Comparison of ENCODE assay signal across 2 cellular contexts in genomic region chr3:24628523-24629258, GRCh38.
TF ChIP-seq lines count a peak whose summit lies in the region.

No MANE protein-coding gene starts in this region.

TF ChIP-seq in A549, 52 proteins besides CTCF, POLR2A, EP300 and RAD21 (continued from another document):
- TF ChIP-seq, protein P1, sequence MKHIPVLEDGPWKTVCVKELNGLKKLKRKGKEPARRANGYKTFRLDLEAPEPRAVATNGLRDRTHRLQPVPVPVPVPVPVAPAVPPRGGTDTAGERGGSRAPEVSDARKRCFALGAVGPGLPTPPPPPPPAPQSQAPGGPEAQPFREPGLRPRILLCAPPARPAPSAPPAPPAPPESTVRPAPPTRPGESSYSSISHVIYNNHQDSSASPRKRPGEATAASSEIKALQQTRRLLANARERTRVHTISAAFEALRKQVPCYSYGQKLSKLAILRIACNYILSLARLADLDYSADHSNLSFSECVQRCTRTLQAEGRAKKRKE (CRISPR knock-in tag; IDR thresholded peaks at IDR 0.05; ENCODE audit: low read depth) = no peak
- no peak for TF ChIP-seq NPAS2 (CRISPR knock-in tag; IDR thresholded peaks at IDR 0.05; ENCODE audit: borderline replicate concordance)

TF ChIP-seq in K562, 482 proteins besides CTCF, POLR2A, EP300 and RAD21 (continued from another document and continues in another):
- TF ChIP-seq PRDM10 (IDR thresholded peaks at IDR 0.05; ENCODE audit: partially characterized antibody) = no peak
- TF ChIP-seq ETS2 (tag; IDR thresholded peaks at IDR 0.05; ENCODE audit: borderline replicate concordance, poor library complexity, severe bottlenecking) = no peak
- TF ChIP-seq HDAC2 (IDR thresholded peaks at IDR 0.05) = no peak
- peak in 1 of 2 experiments; percentile 93; a peak in 2 of 4 replicates for TF ChIP-seq FOXA3 (CRISPR knock-in tag; conservative IDR thresholded peaks at IDR 0.05 in 1 of 2, IDR thresholded peaks at IDR 0.05 in 1 of 2)
- TF ChIP-seq, protein P2, sequence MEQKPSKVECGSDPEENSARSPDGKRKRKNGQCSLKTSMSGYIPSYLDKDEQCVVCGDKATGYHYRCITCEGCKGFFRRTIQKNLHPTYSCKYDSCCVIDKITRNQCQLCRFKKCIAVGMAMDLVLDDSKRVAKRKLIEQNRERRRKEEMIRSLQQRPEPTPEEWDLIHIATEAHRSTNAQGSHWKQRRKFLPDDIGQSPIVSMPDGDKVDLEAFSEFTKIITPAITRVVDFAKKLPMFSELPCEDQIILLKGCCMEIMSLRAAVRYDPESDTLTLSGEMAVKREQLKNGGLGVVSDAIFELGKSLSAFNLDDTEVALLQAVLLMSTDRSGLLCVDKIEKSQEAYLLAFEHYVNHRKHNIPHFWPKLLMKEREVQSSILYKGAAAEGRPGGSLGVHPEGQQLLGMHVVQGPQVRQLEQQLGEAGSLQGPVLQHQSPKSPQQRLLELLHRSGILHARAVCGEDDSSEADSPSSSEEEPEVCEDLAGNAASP (IDR thresholded peaks at IDR 0.05) = no peak
- no peak for TF ChIP-seq SMAD2 (IDR thresholded peaks at IDR 0.05; ENCODE audit: low read depth, low read length)
- no peak for TF ChIP-seq TAL1 (IDR thresholded peaks at IDR 0.05)
- TF ChIP-seq, protein P3, sequence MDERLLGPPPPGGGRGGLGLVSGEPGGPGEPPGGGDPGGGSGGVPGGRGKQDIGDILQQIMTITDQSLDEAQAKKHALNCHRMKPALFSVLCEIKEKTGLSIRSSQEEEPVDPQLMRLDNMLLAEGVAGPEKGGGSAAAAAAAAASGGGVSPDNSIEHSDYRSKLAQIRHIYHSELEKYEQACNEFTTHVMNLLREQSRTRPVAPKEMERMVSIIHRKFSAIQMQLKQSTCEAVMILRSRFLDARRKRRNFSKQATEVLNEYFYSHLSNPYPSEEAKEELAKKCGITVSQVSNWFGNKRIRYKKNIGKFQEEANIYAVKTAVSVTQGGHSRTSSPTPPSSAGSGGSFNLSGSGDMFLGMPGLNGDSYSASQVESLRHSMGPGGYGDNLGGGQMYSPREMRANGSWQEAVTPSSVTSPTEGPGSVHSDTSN (CRISPR knock-in tag; IDR thresholded peaks at IDR 0.05; ENCODE audit: low read depth) = no peak
- TF ChIP-seq, protein P3 (tag; conservative IDR thresholded peaks at IDR 0.05; ENCODE audit: low read depth) = peak; percentile 94
- no peak for TF ChIP-seq ZNF655 (CRISPR knock-in tag; IDR thresholded peaks at IDR 0.05)
- TF ChIP-seq, protein P4, sequence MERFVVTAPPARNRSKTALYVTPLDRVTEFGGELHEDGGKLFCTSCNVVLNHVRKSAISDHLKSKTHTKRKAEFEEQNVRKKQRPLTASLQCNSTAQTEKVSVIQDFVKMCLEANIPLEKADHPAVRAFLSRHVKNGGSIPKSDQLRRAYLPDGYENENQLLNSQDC (CRISPR knock-in tag; IDR thresholded peaks at IDR 0.05) = no peak
- TF ChIP-seq RFX1 (IDR thresholded peaks at IDR 0.05) = no peak
- TF ChIP-seq DPF2 (IDR thresholded peaks at IDR 0.05) = no peak
- no peak for TF ChIP-seq ZNF384 (IDR thresholded peaks at IDR 0.05; ENCODE audit: low read depth, low read length)
- TF ChIP-seq RUNX1 (IDR thresholded peaks at IDR 0.05; ENCODE audit: low read depth) = no peak
- no peak for TF ChIP-seq PRPF4 (IDR thresholded peaks at IDR 0.05; ENCODE audit: insufficient read depth, low read depth, low read length, poor library complexity, severe bottlenecking)
- no peak for TF ChIP-seq ZNF224 (CRISPR knock-in tag; IDR thresholded peaks at IDR 0.05)
- TF ChIP-seq CEBPB (tag; IDR thresholded peaks at IDR 0.05) = peak; percentile 50
- no peak for TF ChIP-seq NR3C1 (CRISPR knock-in tag; IDR thresholded peaks at IDR 0.05)
- no peak for TF ChIP-seq OTX1 (CRISPR knock-in tag; IDR thresholded peaks at IDR 0.05)
- TF ChIP-seq ZNF696 (CRISPR knock-in tag; conservative IDR thresholded peaks at IDR 0.05) = no peak
- TF ChIP-seq E2F3 (CRISPR knock-in tag; IDR thresholded peaks at IDR 0.05) = no peak
- TF ChIP-seq, protein P5, sequence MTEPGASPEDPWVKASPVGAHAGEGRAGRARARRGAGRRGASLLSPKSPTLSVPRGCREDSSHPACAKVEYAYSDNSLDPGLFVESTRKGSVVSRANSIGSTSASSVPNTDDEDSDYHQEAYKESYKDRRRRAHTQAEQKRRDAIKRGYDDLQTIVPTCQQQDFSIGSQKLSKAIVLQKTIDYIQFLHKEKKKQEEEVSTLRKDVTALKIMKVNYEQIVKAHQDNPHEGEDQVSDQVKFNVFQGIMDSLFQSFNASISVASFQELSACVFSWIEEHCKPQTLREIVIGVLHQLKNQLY (CRISPR knock-in tag; conservative IDR thresholded peaks at IDR 0.05) = no peak
- no peak for TF ChIP-seq ATF6 (CRISPR knock-in tag; IDR thresholded peaks at IDR 0.05)
- TF ChIP-seq RCOR1 (IDR thresholded peaks at IDR 0.05; ENCODE audit: borderline replicate concordance in 1 of 2, low read depth in 2 of 2, low read length in 2 of 2) = peak in 1 of 2 experiments; percentile 24; a peak in 1 of 4 replicates
- TF ChIP-seq, protein P6, sequence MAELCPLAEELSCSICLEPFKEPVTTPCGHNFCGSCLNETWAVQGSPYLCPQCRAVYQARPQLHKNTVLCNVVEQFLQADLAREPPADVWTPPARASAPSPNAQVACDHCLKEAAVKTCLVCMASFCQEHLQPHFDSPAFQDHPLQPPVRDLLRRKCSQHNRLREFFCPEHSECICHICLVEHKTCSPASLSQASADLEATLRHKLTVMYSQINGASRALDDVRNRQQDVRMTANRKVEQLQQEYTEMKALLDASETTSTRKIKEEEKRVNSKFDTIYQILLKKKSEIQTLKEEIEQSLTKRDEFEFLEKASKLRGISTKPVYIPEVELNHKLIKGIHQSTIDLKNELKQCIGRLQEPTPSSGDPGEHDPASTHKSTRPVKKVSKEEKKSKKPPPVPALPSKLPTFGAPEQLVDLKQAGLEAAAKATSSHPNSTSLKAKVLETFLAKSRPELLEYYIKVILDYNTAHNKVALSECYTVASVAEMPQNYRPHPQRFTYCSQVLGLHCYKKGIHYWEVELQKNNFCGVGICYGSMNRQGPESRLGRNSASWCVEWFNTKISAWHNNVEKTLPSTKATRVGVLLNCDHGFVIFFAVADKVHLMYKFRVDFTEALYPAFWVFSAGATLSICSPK (IDR thresholded peaks at IDR 0.05; ENCODE audit: borderline replicate concordance) = no peak
- TF ChIP-seq ZNF318 (IDR thresholded peaks at IDR 0.05; ENCODE audit: borderline replicate concordance in 1 of 2, low read depth in 1 of 2) = no peak
- no peak for TF ChIP-seq SMAD1 (IDR thresholded peaks at IDR 0.05; ENCODE audit: low read depth, low read length, partially characterized antibody)
- TF ChIP-seq NCOA2 (IDR thresholded peaks at IDR 0.05; ENCODE audit: partially characterized antibody in 2 of 2) = no peak
- no peak for TF ChIP-seq ZNF707 (CRISPR knock-in tag; conservative IDR thresholded peaks at IDR 0.05)
- TF ChIP-seq MECOM (CRISPR knock-in tag; IDR thresholded peaks at IDR 0.05) = no peak
